In genomic region chr15:68794869-68795268, GRCh38 we compare ENCODE assay signal across 7 cellular contexts. TPM values are rescaled to one million over a fixed set of nuclear protein-coding genes. Genes with fewer than 3 reads are reported as not detected.
DNase-seq lines count a peak whose midpoint lies in the region; TF ChIP-seq lines count a peak whose summit lies in the region.

No MANE protein-coding gene starts in this region.

- WGBS in stomach, 5 donors: 20 to 29% (median 21%) methylated on average over 4 of the region's 4 CpGs

- no peak overlapping the region for H3K9ac ChIP-seq in MM.1S (ENCODE audit: low read length)

- no peak for DNase-seq in MM.1S
- no peak for DNase-seq in ascending aorta (ENCODE audit: low spot score in 2 of 2)
- DNase-seq in left kidney (ENCODE audit: low read depth, low spot score): peak; percentile 56
- no peak for DNase-seq in stomach
- no peak for DNase-seq in D341Med (ENCODE audit: low spot score)
- no peak for DNase-seq in DMS53 treated with DMSO at 0.1 percent for 48 hours (lab: John Stamatoyannopoulos, UW; ENCODE audit: unreplicated experiment)
- DNase-seq in NCI-H510A treated with DMSO at 0.1 percent for 48 hours (lab: John Stamatoyannopoulos, UW): no peak

- intact Hi-C loops in ascending aorta (cut with DNase I): loop anchor here (1.0 kb wide), 1 partner anchor 22 kb away; no protein-coding TSS in a partner anchor
- intact Hi-C loops in stomach (cut with DNase I; ENCODE audit: low total_unique reads): no loop called here

- no peak overlapping the region for H3K4me3 ChIP-seq in MM.1S (ENCODE audit: low read length)
- H3K4me3 ChIP-seq in ascending aorta: peak overlapping the region; percentile 4 to 14
- peak overlapping the region in 3 of 4 donors; percentile 8 to 24 (median 8) for H3K4me3 ChIP-seq in stomach

- H4K20me1 ChIP-seq in MM.1S (ENCODE audit: insufficient read depth, low read length): peaks cover 40% of the 10 kb centered on the region

- peaks cover 34% of the 10 kb centered on the region for H3F3A ChIP-seq in MM.1S (ENCODE audit: insufficient read depth, low read length)

- no peaks in the 10 kb centered on the region for H3K9me2 ChIP-seq in MM.1S (replicated peaks; ENCODE audit: insufficient read depth, low read length)

- H3K4me1 ChIP-seq in MM.1S (ENCODE audit: low read length) (peaks cover 68% of the 10 kb centered on the region), ascending aorta (peaks cover 11 to 53% of the 10 kb centered on the region in 2 donors), stomach (peaks cover 84 to 96% (median 91%) of the 10 kb centered on the region in 4 donors)

- H3K27ac ChIP-seq in MM.1S (ENCODE audit: low read length): peak overlapping the region; percentile 69; the same call in 1 of the 2 replicates
- peak overlapping the region; percentile 29 to 64 for H3K27ac ChIP-seq in ascending aorta
- peak overlapping the region; percentile 72 to 85 (median 76) for H3K27ac ChIP-seq in stomach

- no peak for TF ChIP-seq EP300 in stomach (IDR thresholded peaks at IDR 0.05)

- H3K4me2 ChIP-seq in MM.1S (ENCODE audit: low read depth, low read length): peak overlapping the region; percentile 14; the same call in 1 of the 2 replicates

- H3K36me3 ChIP-seq in MM.1S (replicated peaks; ENCODE audit: insufficient read depth, low read length) (peaks cover 5% of the 10 kb centered on the region; the same call in 1 of the 2 replicates), ascending aorta (no peaks in the 10 kb centered on the region), stomach (no peaks in the 10 kb centered on the region)

- no peak for TF ChIP-seq POLR2A in stomach (IDR thresholded peaks at IDR 0.05)

- TF ChIP-seq CTCF in MM.1S (IDR thresholded peaks at IDR 0.05; ENCODE audit: low read length) (no peak), ascending aorta (IDR thresholded peaks at IDR 0.05) (peak in 1 of 3 experiments; percentile 17), stomach (IDR thresholded peaks at IDR 0.05) (no peak)

- H3K79me2 ChIP-seq in MM.1S (ENCODE audit: low read length): peaks cover 100% of the 10 kb centered on the region

- H3K9me3 ChIP-seq in MM.1S (replicated peaks; ENCODE audit: insufficient read depth, low read length) (no peaks in the 10 kb centered on the region), ascending aorta (no peaks in the 10 kb centered on the region), stomach (no peaks in the 10 kb centered on the region)

- H2AFZ ChIP-seq in MM.1S (ENCODE audit: low read length): no peak overlapping the region

- H3K27me3 ChIP-seq in MM.1S (replicated peaks; ENCODE audit: insufficient read depth, low read length) (no peaks in the 10 kb centered on the region), ascending aorta (no peaks in the 10 kb centered on the region), stomach (no peaks in the 10 kb centered on the region)

RNA-seq across cellular contexts. Expression of gene ANP32A, which starts 25.8 kb away (rescaled TPM):
- total RNA-seq in ascending aorta (19.2 TPM), stomach (100 to 1,000 TPM in 1 of 5 donors, 10 to 100 TPM in 4; 34.4 to 112 (median 65.2) TPM)
- 10 to 100 TPM; 53.1 to 80.5 (median 72.2) TPM for polyA plus RNA-seq in stomach
